In genomic region chr5:53482717-53483638, GRCh38 we compare ENCODE assay signal across 1 cellular context.
TF ChIP-seq lines count a peak whose summit lies in the region.

No MANE protein-coding gene starts in this region.

TF ChIP-seq in HepG2, 621 proteins besides CTCF, POLR2A, EP300 and RAD21 (continued from another document and continues in another):
- TF ChIP-seq ZNF18 (CRISPR knock-in tag; IDR thresholded peaks at IDR 0.05; ENCODE audit: insufficient replicate concordance) (no peak), ZNF484 (CRISPR knock-in tag; IDR thresholded peaks at IDR 0.05; ENCODE audit: borderline replicate concordance, low read depth) (no peak), ZNF713 (CRISPR knock-in tag; IDR thresholded peaks at IDR 0.05) (no peak), SP2 (CRISPR knock-in tag; IDR thresholded peaks at IDR 0.05) (no peak), ZNF275 (CRISPR knock-in tag; IDR thresholded peaks at IDR 0.05; ENCODE audit: borderline replicate concordance) (peak; percentile 47; the same call in 1 of the 2 replicates), HMGA1 (CRISPR knock-in tag; conservative IDR thresholded peaks at IDR 0.05) (no peak), ZNF207 (IDR thresholded peaks at IDR 0.05; ENCODE audit: borderline replicate concordance) (no peak), ZNF530 (CRISPR knock-in tag; IDR thresholded peaks at IDR 0.05; ENCODE audit: low read depth) (no peak), ZNF549 (CRISPR knock-in tag; IDR thresholded peaks at IDR 0.05) (peak; percentile 90; the same call in 1 of the 2 replicates), ZNF749 (CRISPR knock-in tag; IDR thresholded peaks at IDR 0.05; ENCODE audit: borderline replicate concordance) (no peak), HDAC1 (CRISPR knock-in tag; IDR thresholded peaks at IDR 0.05) (peak; percentile 82), ZNF770 (CRISPR knock-in tag; IDR thresholded peaks at IDR 0.05) (no peak), SIX1 (CRISPR knock-in tag; IDR thresholded peaks at IDR 0.05; ENCODE audit: borderline replicate concordance) (peak; percentile 31; the same call in 1 of the 2 replicates), ZNF496 (CRISPR knock-in tag; IDR thresholded peaks at IDR 0.05; ENCODE audit: insufficient replicate concordance) (no peak), ZNF33B (CRISPR knock-in tag; IDR thresholded peaks at IDR 0.05) (no peak), PREB (CRISPR knock-in tag; IDR thresholded peaks at IDR 0.05) (no peak), ATRX (CRISPR knock-in tag; IDR thresholded peaks at IDR 0.05; ENCODE audit: borderline replicate concordance) (no peak), MTERF4 (CRISPR knock-in tag; IDR thresholded peaks at IDR 0.05) (no peak), ZBTB4 (CRISPR knock-in tag; IDR thresholded peaks at IDR 0.05; ENCODE audit: borderline replicate concordance) (no peak), E2F2 (CRISPR knock-in tag; IDR thresholded peaks at IDR 0.05; ENCODE audit: borderline replicate concordance) (no peak), ZNF34 (CRISPR knock-in tag; IDR thresholded peaks at IDR 0.05; ENCODE audit: borderline replicate concordance) (no peak), ZNF296 (CRISPR knock-in tag; conservative IDR thresholded peaks at IDR 0.05) (0 out of 2 replicates have a peak, but pooled peaks have one; percentile 44), TRAFD1 (CRISPR knock-in tag; IDR thresholded peaks at IDR 0.05; ENCODE audit: borderline replicate concordance) (no peak; the same call in 1 of the 2 replicates), MBNL3 (CRISPR knock-in tag; conservative IDR thresholded peaks at IDR 0.05) (no peak), ZNF3 (CRISPR knock-in tag; IDR thresholded peaks at IDR 0.05) (no peak), ZNF572 (CRISPR knock-in tag; IDR thresholded peaks at IDR 0.05) (0 out of 2 replicates have a peak, but pooled peaks have one; percentile 25), SPEN (CRISPR knock-in tag; IDR thresholded peaks at IDR 0.05; ENCODE audit: low read depth) (peak; percentile 91; the same call in 1 of the 2 replicates), ZNF557 (CRISPR knock-in tag; IDR thresholded peaks at IDR 0.05) (no peak), XBP1 (CRISPR knock-in tag; IDR thresholded peaks at IDR 0.05) (no peak), GTF2F1 (IDR thresholded peaks at IDR 0.05; ENCODE audit: low read length) (no peak), GTF3A (CRISPR knock-in tag; conservative IDR thresholded peaks at IDR 0.05) (no peak), ZNF547 (CRISPR knock-in tag; IDR thresholded peaks at IDR 0.05) (peak; percentile 78), ZNF841 (CRISPR knock-in tag; IDR thresholded peaks at IDR 0.05; ENCODE audit: borderline replicate concordance) (no peak), ZNF672 (CRISPR knock-in tag; IDR thresholded peaks at IDR 0.05) (no peak), KDM1A (CRISPR knock-in tag; IDR thresholded peaks at IDR 0.05) (no peak), ZGPAT (CRISPR knock-in tag; IDR thresholded peaks at IDR 0.05) (peak; percentile 77), TBX2 (CRISPR knock-in tag; IDR thresholded peaks at IDR 0.05; ENCODE audit: borderline replicate concordance) (peak; percentile 84), ZNF124 (CRISPR knock-in tag; IDR thresholded peaks at IDR 0.05) (peak; percentile 87; the same call in 1 of the 2 replicates), SOX6 (IDR thresholded peaks at IDR 0.05) (no peak), SOX6 (CRISPR knock-in tag; IDR thresholded peaks at IDR 0.05) (peak; percentile 91), HOXD1 (CRISPR knock-in tag; IDR thresholded peaks at IDR 0.05) (0 out of 2 replicates have a peak, but pooled peaks have one; percentile 25), PRMT3 (CRISPR knock-in tag; IDR thresholded peaks at IDR 0.05; ENCODE audit: borderline replicate concordance, low read depth) (no peak), HNF4G (IDR thresholded peaks at IDR 0.05; ENCODE audit: borderline replicate concordance, low read depth, low read length) (peak; percentile 67; the same call in 1 of the 2 replicates), HNF4G (CRISPR knock-in tag; IDR thresholded peaks at IDR 0.05; ENCODE audit: borderline replicate concordance, low read depth) (peak; percentile 75; the same call in 1 of the 2 replicates), RBAK (CRISPR knock-in tag; IDR thresholded peaks at IDR 0.05) (no peak), ATF3 (CRISPR knock-in tag; IDR thresholded peaks at IDR 0.05) (no peak), KLF15 (CRISPR knock-in tag; IDR thresholded peaks at IDR 0.05; ENCODE audit: borderline replicate concordance) (no peak; the same call in 1 of the 2 replicates), MYNN (CRISPR knock-in tag; IDR thresholded peaks at IDR 0.05; ENCODE audit: low read depth) (no peak), TGIF2 (CRISPR knock-in tag; IDR thresholded peaks at IDR 0.05) (peak; percentile 66; the same call in 1 of the 2 replicates), KDM4B (CRISPR knock-in tag; IDR thresholded peaks at IDR 0.05) (no peak; the same call in 1 of the 2 replicates), JUN (CRISPR knock-in tag; IDR thresholded peaks at IDR 0.05) (no peak), ZNF367 (CRISPR knock-in tag; IDR thresholded peaks at IDR 0.05; ENCODE audit: borderline replicate concordance) (no peak), ZNF264 (CRISPR knock-in tag; IDR thresholded peaks at IDR 0.05) (peak; percentile 73), ISX (CRISPR knock-in tag; conservative IDR thresholded peaks at IDR 0.05) (no peak), ZFP82 (CRISPR knock-in tag; IDR thresholded peaks at IDR 0.05; ENCODE audit: borderline replicate concordance) (no peak), ZNF776 (CRISPR knock-in tag; IDR thresholded peaks at IDR 0.05) (no peak), ZNF616 (CRISPR knock-in tag; IDR thresholded peaks at IDR 0.05; ENCODE audit: low read depth) (no peak), RXRB (CRISPR knock-in tag; IDR thresholded peaks at IDR 0.05; ENCODE audit: borderline replicate concordance) (peak; percentile 78), NFYB (CRISPR knock-in tag; IDR thresholded peaks at IDR 0.05) (no peak), CHD2 (IDR thresholded peaks at IDR 0.05; ENCODE audit: low read depth, low read length) (no peak), ZNF451 (CRISPR knock-in tag; IDR thresholded peaks at IDR 0.05) (no peak), CREM (IDR thresholded peaks at IDR 0.05) (no peak), CREM (CRISPR knock-in tag; IDR thresholded peaks at IDR 0.05) (no peak)
